In genomic region chr16:50428742-50429141, GRCh38 we compare ENCODE assay signal across 1 cellular context.
TF ChIP-seq lines count a peak whose summit lies in the region.

No MANE protein-coding gene starts in this region.

TF ChIP-seq in HepG2, 621 proteins besides CTCF, POLR2A, EP300 and RAD21:
- TF ChIP-seq HNF1B (CRISPR knock-in tag; IDR thresholded peaks at IDR 0.05) = no peak
- TF ChIP-seq ZNF770 (CRISPR knock-in tag; IDR thresholded peaks at IDR 0.05) = 0 out of 2 replicates have a peak, but pooled peaks have one; percentile 18
- no peak for TF ChIP-seq ZNF124 (CRISPR knock-in tag; IDR thresholded peaks at IDR 0.05)
- TF ChIP-seq ZNF121 (CRISPR knock-in tag; IDR thresholded peaks at IDR 0.05) = peak; percentile 74
- no peak for TF ChIP-seq ETV6 (CRISPR knock-in tag; conservative IDR thresholded peaks at IDR 0.05)
- TF ChIP-seq TOPORS (CRISPR knock-in tag; IDR thresholded peaks at IDR 0.05) = no peak
- TF ChIP-seq RNF2 (conservative IDR thresholded peaks at IDR 0.05; ENCODE audit: low read depth) = no peak
- no peak for TF ChIP-seq E2F5 (CRISPR knock-in tag; conservative IDR thresholded peaks at IDR 0.05)
- TF ChIP-seq SMYD3 (CRISPR knock-in tag; IDR thresholded peaks at IDR 0.05) = no peak
- no peak for TF ChIP-seq ZNF615 (CRISPR knock-in tag; IDR thresholded peaks at IDR 0.05; ENCODE audit: borderline replicate concordance)
- TF ChIP-seq GTF2F1 (IDR thresholded peaks at IDR 0.05; ENCODE audit: low read length) = no peak
- TF ChIP-seq ZNF224 (CRISPR knock-in tag; IDR thresholded peaks at IDR 0.05) = no peak
